Comparison of ENCODE assay signal across 11 cellular contexts in the genomic region with DNA sequence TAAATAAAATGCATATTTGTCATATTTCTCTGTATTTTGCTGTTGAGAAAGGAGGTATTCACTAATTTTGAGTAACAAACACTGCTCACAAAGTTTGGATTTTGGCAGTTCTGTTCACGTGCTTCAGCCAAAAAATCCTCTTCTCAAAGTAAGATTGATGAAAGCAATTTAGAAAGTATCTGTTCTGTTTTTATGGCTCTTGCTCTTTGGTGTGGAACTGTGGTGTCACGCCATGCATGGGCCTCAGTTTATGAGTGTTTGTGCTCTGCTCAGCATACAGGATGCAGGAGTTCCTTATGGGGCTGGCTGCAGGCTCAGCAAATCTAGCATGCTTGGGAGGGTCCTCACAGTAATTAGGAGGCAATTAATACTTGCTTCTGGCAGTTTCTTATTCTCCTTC. TPM values are rescaled to one million over a fixed set of nuclear protein-coding genes. Genes with fewer than 3 reads are reported as not detected.
DNase-seq lines count a peak whose midpoint lies in the region; ATAC-seq, FAIRE-seq and TF ChIP-seq lines count a peak whose summit lies in the region.
"Had no signal": no experiment of that assay in that cellular context is flagged by ENCODE, and none has a peak within 500 bp of the region (broad histone marks: within the 10 kb centered on the region; RNA-seq: fewer than 3 reads in every experiment).

No MANE protein-coding gene starts in this region.

- no peak overlapping the region for H3K27ac ChIP-seq in neuronal stem cell (replicated peaks; ENCODE audit: low read length)
- H3K27ac ChIP-seq in kidney (ENCODE audit: low read depth in 2 of 2, low read length in 2 of 2) = no peak overlapping the region
- H3K27ac ChIP-seq: HL-60 had no signal

- H3K27ac Mint-ChIP-seq in brain = peak overlapping the region in 2 of 5 experiments; percentile 43 to 49

- FAIRE-seq in kidney (lab: Jason Lieb, UNC) = no peak

- H4K91ac ChIP-seq in neuronal stem cell (ENCODE audit: low read depth, low read length, poor library complexity) = no peak overlapping the region

- no peak overlapping the region for H4K8ac ChIP-seq in neuronal stem cell (ENCODE audit: low read depth, low read length)

- H3K27me3 Mint-ChIP-seq in brain = peaks cover 3% of the 10 kb centered on the region

- peak overlapping the region; percentile 60 to 81 (median 69) for H3K4me3 Mint-ChIP-seq in brain

- peaks cover 23% of the 10 kb centered on the region for H3K36me3 Mint-ChIP-seq in brain

- DNase-seq in GM13976 (ENCODE audit: low spot score) = peak; percentile 59
- DNase-seq in neuronal stem cell (ENCODE audit: low spot score) = no peak
- DNase-seq in kidney = no peak
- DNase-seq in activated effector memory CD4-positive, alpha-beta T cell treated with Interleukin-2 at 50 U/mL for 16 hours = no peak
- no peak for DNase-seq in NCI-H2081 (lab: John Stamatoyannopoulos, UW)
- DNase-seq: foreskin fibroblast, NCI-H345 had no signal

- TF ChIP-seq CTCF in GM13976 (IDR thresholded peaks at IDR 0.05; ENCODE audit: borderline replicate concordance, control extremely low read depth, extremely low read depth, insufficient read depth, missing control alignments) = no peak
- TF ChIP-seq CTCF in brain (conservative IDR thresholded peaks at IDR 0.05) = no peak
- no peak for TF ChIP-seq CTCF in kidney (IDR thresholded peaks at IDR 0.05; ENCODE audit: borderline replicate concordance, extremely low read depth, insufficient read depth)

- WGBS in neuronal stem cell (ENCODE audit: extremely low coverage in 2 of 2, insufficient read length in 2 of 2, insufficient replicate concordance in 1 of 2), 2 donors = no CpG with 5 or more reads among the region's 2 CpGs

- ATAC-seq in GM19328 (IDR thresholded peaks at IDR 0.05; ENCODE audit: unreplicated experiment) = peak; percentile 27
- ATAC-seq in HG03175 (IDR thresholded peaks at IDR 0.05; ENCODE audit: unreplicated experiment) = peak; percentile 34

- no peak overlapping the region for H3K4me2 ChIP-seq in neuronal stem cell (ENCODE audit: insufficient read depth, low read length, poor library complexity, severe bottlenecking)

- no peak overlapping the region for H2BK120ac ChIP-seq in neuronal stem cell (ENCODE audit: low read depth, low read length)

- H3K4me3 ChIP-seq in neuronal stem cell (ENCODE audit: low read length in 2 of 2) (no peak overlapping the region), kidney (ENCODE audit: low read length in 2 of 2) (no peak overlapping the region)

- no peak overlapping the region for H2AK5ac ChIP-seq in neuronal stem cell (ENCODE audit: low read depth, low read length)

- no peak overlapping the region for H2AFZ ChIP-seq in neuronal stem cell (ENCODE audit: low read length)

- no peak overlapping the region for H2BK12ac ChIP-seq in neuronal stem cell (ENCODE audit: low read length)

- peaks cover 8% of the 10 kb centered on the region for H3K79me1 ChIP-seq in neuronal stem cell (ENCODE audit: low read depth, low read length)

- H3K36me3 ChIP-seq in neuronal stem cell (replicated peaks in 1 of 2; ENCODE audit: control insufficient read depth in 2 of 2, insufficient read depth in 2 of 2, low read length in 2 of 2) (peaks cover 0 to 7% of the 10 kb centered on the region in 2 donors), kidney (ENCODE audit: control insufficient read depth in 1 of 2, insufficient read depth in 2 of 2, low read length in 2 of 2) (no peaks in the 10 kb centered on the region)

- no peak overlapping the region for H3K9ac ChIP-seq in neuronal stem cell (ENCODE audit: low read depth, low read length, poor library complexity)
- no peak overlapping the region for H3K9ac ChIP-seq in kidney (ENCODE audit: low read length in 2 of 2)

- H3K9me3 ChIP-seq in neuronal stem cell (replicated peaks in 1 of 2; ENCODE audit: control insufficient read depth in 2 of 2, insufficient read depth in 1 of 2, low read depth in 1 of 2, low read length in 2 of 2) = no peaks in the 10 kb centered on the region
- H3K9me3 ChIP-seq in kidney (ENCODE audit: control insufficient read depth in 1 of 2, low read length in 2 of 2) = no peaks in the 10 kb centered on the region

- intact Hi-C loops in kidney (cut with DNase I) = no loop called here

- H3K23ac ChIP-seq in neuronal stem cell (ENCODE audit: low read depth, low read length, poor library complexity) = no peak overlapping the region

- no peaks in the 10 kb centered on the region for H3K9me3 Mint-ChIP-seq in brain

- no peaks in the 10 kb centered on the region for H3K27me3 ChIP-seq in neuronal stem cell (ENCODE audit: control insufficient read depth in 3 of 3, insufficient read depth in 3 of 3, low read depth in 1 of 3, low read length in 3 of 3)

- no peak overlapping the region for H2BK15ac ChIP-seq in neuronal stem cell (ENCODE audit: low read length)

- H3K4me1 ChIP-seq in neuronal stem cell (ENCODE audit: control insufficient read depth in 2 of 2, insufficient read depth in 1 of 2, low read depth in 1 of 2, low read length in 2 of 2) = peaks cover 6 to 16% of the 10 kb centered on the region in 2 donors
- H3K4me1 ChIP-seq in kidney (ENCODE audit: control insufficient read depth in 1 of 2, insufficient read depth in 1 of 2, low read depth in 1 of 2, low read length in 2 of 2) = peaks cover 6 to 15% of the 10 kb centered on the region in 2 donors

- H3K4me1 Mint-ChIP-seq in brain = peaks cover 45% of the 10 kb centered on the region

- in situ Hi-C loops in GM13976 (cut with MboI; ENCODE audit: low sequenced_read_pairs, unreplicated experiment) = no loop called here

- H3K4ac ChIP-seq in neuronal stem cell (ENCODE audit: low read length) = no peak overlapping the region

- H3K18ac ChIP-seq in neuronal stem cell (ENCODE audit: low read length) = no peak overlapping the region

- H2BK5ac ChIP-seq in neuronal stem cell (ENCODE audit: low read length) = no peak overlapping the region

- no peak overlapping the region for H3K14ac ChIP-seq in neuronal stem cell (ENCODE audit: low read length)

RNA-seq across cellular contexts. Expression of a gene that starts 3.3 kb away (rescaled TPM):
- polyA plus RNA-seq in brain (ENCODE audit: insufficient read depth, low read depth, low replicate concordance) (30.4 TPM), kidney (ENCODE audit: insufficient read depth, low read depth, low replicate concordance) (7.2 TPM)
- 19.4 TPM for polyA plus RNA-seq in neuronal stem cell (2013, experiment 1 of 2)
- 20.0 TPM for polyA plus RNA-seq in neuronal stem cell (2013, experiment 2 of 2)
- total RNA-seq in kidney = 64.0 TPM

RNA-seq across cellular contexts. Expression of a gene that starts 3.5 kb away (rescaled TPM):
- polyA plus RNA-seq in brain (ENCODE audit: insufficient read depth, low read depth, low replicate concordance) (not detected), kidney (ENCODE audit: insufficient read depth, low read depth, low replicate concordance) (not detected)
- polyA plus RNA-seq in neuronal stem cell (2013, experiment 1 of 2) = not detected
- polyA plus RNA-seq in neuronal stem cell (2013, experiment 2 of 2) = not detected
- total RNA-seq in kidney = not detected
